ENCODE assay signal across 11 cellular contexts in the genomic region with DNA sequence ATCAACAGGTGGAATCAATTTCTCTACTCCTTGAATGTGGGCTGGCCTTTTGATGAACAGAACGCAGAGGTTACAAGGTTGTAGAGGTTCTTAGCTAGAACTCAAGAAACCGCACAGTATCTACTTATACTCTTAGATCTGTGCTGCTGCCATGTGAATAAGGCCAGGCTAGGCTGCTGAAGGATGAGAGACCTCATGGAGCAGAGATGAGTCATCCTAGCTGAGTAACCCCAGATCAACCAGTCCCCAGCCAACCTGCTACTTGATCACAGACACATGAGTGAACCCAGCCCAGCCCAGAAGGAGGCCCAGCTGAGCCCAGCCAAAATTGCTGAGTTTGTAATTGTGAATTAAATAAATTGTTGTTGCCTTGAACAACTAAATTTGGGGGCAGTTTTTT. TPM values are rescaled to one million over a fixed set of nuclear protein-coding genes. Genes with fewer than 3 reads are reported as not detected.
DNase-seq lines count a peak whose midpoint lies in the region; ATAC-seq, FAIRE-seq and TF ChIP-seq lines count a peak whose summit lies in the region.
"Had no signal": no experiment of that assay in that cellular context is flagged by ENCODE, and none has a peak within 500 bp of the region (broad histone marks: within the 10 kb centered on the region; RNA-seq: fewer than 3 reads in every experiment).

No MANE protein-coding gene starts in this region.

- H3K9me3 ChIP-seq in breast epithelium (no peaks in the 10 kb centered on the region), esophagus squamous epithelium (peaks cover 0 to 13% (median 0%) of the 10 kb centered on the region in 3 donors)
- H3K9me3 ChIP-seq: transverse colon had no signal

- FAIRE-seq in RCC 7860 (lab: Jason Lieb, UNC) (no peak), urothelium cell line (lab: Jason Lieb, UNC) (no peak)

- no TSS peak for BruUV-seq in MCF 10A (replicated peaks; lab: Mats Ljungman, UMichigan)

- H3K36me3 ChIP-seq in breast epithelium, result no peaks in the 10 kb centered on the region
- H3K36me3 ChIP-seq in esophagus squamous epithelium, result no peaks in the 10 kb centered on the region
- H3K36me3 ChIP-seq: transverse colon had no signal

- no peak overlapping the region for H3K4me3 Mint-ChIP-seq in MCF 10A (ENCODE audit: unreplicated experiment)

- no peak overlapping the region for H3K27ac ChIP-seq in breast epithelium
- H3K27ac ChIP-seq in esophagus squamous epithelium, result no peak overlapping the region
- H3K27ac ChIP-seq: C4-2B, transverse colon had no signal

- DNase-seq in MCF 10A (ENCODE audit: unreplicated experiment), result peak; percentile 38
- no peak for DNase-seq in breast epithelium (ENCODE audit: low spot score in 2 of 2)
- DNase-seq in RCC 7860 (ENCODE audit: low spot score), result peak; percentile 54
- peak; percentile 17 to 66 for DNase-seq in cardiac fibroblast (ENCODE audit: low read depth in 2 of 2)
- peak; percentile 47 for DNase-seq in urothelium cell line (ENCODE audit: low spot score)
- DNase-seq in left lobe of liver (ENCODE audit: low spot score), result no peak
- no peak for DNase-seq in esophagus squamous epithelium (lab: John Stamatoyannopoulos, UW)
- DNase-seq: NCI-H526 treated with DMSO at 0.1 percent for 48 hours, transverse colon had no signal

- 90 to 100% methylated on average over 2 of the region's 2 CpGs for WGBS in esophagus squamous epithelium, 2 donors

- TF ChIP-seq CTCF in MCF 10A (IDR thresholded peaks at IDR 0.05; ENCODE audit: unreplicated experiment) (no peak), breast epithelium (IDR thresholded peaks at IDR 0.05) (no peak), cardiac fibroblast (IDR thresholded peaks at IDR 0.05; ENCODE audit: low read depth, low read length) (no peak), esophagus squamous epithelium (IDR thresholded peaks at IDR 0.05) (no peak)

- H3K4me1 ChIP-seq in breast epithelium, result no peaks in the 10 kb centered on the region
- H3K4me1 ChIP-seq in esophagus squamous epithelium, result peaks cover 0 to 17% (median 8%) of the 10 kb centered on the region in 3 donors
- H3K4me1 ChIP-seq: transverse colon had no signal

- no peaks in the 10 kb centered on the region for H3K27me3 ChIP-seq in breast epithelium
- no peaks in the 10 kb centered on the region for H3K27me3 ChIP-seq in esophagus squamous epithelium
- H3K27me3 ChIP-seq: transverse colon had no signal

- H3K36me3 Mint-ChIP-seq in MCF 10A (ENCODE audit: insufficient read depth, unreplicated experiment), result peaks cover 10% of the 10 kb centered on the region

- no peaks in the 10 kb centered on the region for H3K9me3 Mint-ChIP-seq in MCF 10A (ENCODE audit: unreplicated experiment)

- H3K27ac Mint-ChIP-seq in MCF 10A (ENCODE audit: low read depth, unreplicated experiment), result no peak overlapping the region

- ATAC-seq in left lobe of liver, result no peak
- ATAC-seq in GM21529 (IDR thresholded peaks at IDR 0.05; ENCODE audit: unreplicated experiment), result no peak

- H3K27me3 Mint-ChIP-seq in MCF 10A (ENCODE audit: insufficient read depth, unreplicated experiment), result no peaks in the 10 kb centered on the region

- TF ChIP-seq POLR2A in breast epithelium (IDR thresholded peaks at IDR 0.05), result no peak
- no peak for TF ChIP-seq POLR2A in esophagus squamous epithelium (IDR thresholded peaks at IDR 0.05)

- POLR2A ChIA-PET in MCF 10A (lab: Yijun Ruan, JAX), result interaction anchor here (1.2 to 1.3 kb wide), 3 partner anchors 9 to 19 kb away, joined by 3 to 6 read pairs (median 3); no protein-coding TSS in a partner anchor

- peaks cover 7% of the 10 kb centered on the region for H3K4me1 Mint-ChIP-seq in MCF 10A (ENCODE audit: insufficient read depth, unreplicated experiment)

- H3K4me3 ChIP-seq in breast epithelium (no peak overlapping the region), cardiac fibroblast (replicated peaks in 1 of 2; ENCODE audit: low read depth in 2 of 2, low read length in 2 of 2) (no peak overlapping the region), esophagus squamous epithelium (no peak overlapping the region)
- H3K4me3 ChIP-seq: transverse colon had no signal

- intact Hi-C loops in MCF 10A (cut with micrococcal nuclease), result no loop called here
- intact Hi-C loops in breast epithelium (cut with DNase I; ENCODE audit: low total_unique reads), result no loop called here
- intact Hi-C loops in esophagus squamous epithelium (cut with DNase I), result no loop called here

- CTCF ChIA-PET in MCF 10A (lab: Yijun Ruan, JAX), result interaction anchor here (1.6 kb wide), 1 partner anchor 11 kb away, joined by 4 read pairs; no protein-coding TSS in a partner anchor

RNA-seq across cellular contexts. Expression of a gene that starts 35.3 kb away (rescaled TPM):
- 83.6 and 130 TPM in 2 replicates for total RNA-seq in MCF 10A (2022)
- 10 to 100 TPM; 26.7 to 42.7 (median 30.2) TPM for total RNA-seq in breast epithelium
- 16.8 TPM for total RNA-seq in left lobe of liver
- total RNA-seq in esophagus squamous epithelium, result 10 to 100 TPM in 1 of 4 donors, 1 to 10 TPM in 3; 6.9 to 17.5 (median 9.4) TPM

Comparison
In these comparisons a context has a peak if more than half of its experiments do, and no peak if none do; other contexts are left out.
1. DNase-seq: peak in MCF 10A (single experiment), RCC 7860 (single experiment), cardiac fibroblast (2 of 2) and urothelium cell line (single experiment); none in breast epithelium (0 of 2), left lobe of liver (single experiment) and esophagus squamous epithelium (single experiment).